ENCODE assay signal across 20 cellular contexts in genomic region chr18:21255211-21255610, GRCh38. TPM values are rescaled to one million over a fixed set of nuclear protein-coding genes. Genes with fewer than 3 reads are reported as not detected.
DNase-seq lines count a peak whose midpoint lies in the region; ATAC-seq and TF ChIP-seq lines count a peak whose summit lies in the region.
"Had no signal": no experiment of that assay in that cellular context is flagged by ENCODE, and none has a peak within 500 bp of the region (broad histone marks: within the 10 kb centered on the region; RNA-seq: fewer than 3 reads in every experiment).

No MANE protein-coding gene starts in this region.

- peak; percentile 26 for DNase-seq in NCI-H69 (lab: John Stamatoyannopoulos, UW)
- DNase-seq in endodermal cell: no peak
- no peak for DNase-seq in mesothelial cell of epicardium (ENCODE audit: low spot score in 2 of 2, unreplicated experiment in 2 of 2)
- no peak for DNase-seq in CD4-positive, alpha-beta T cell
- DNase-seq in T-cell: no peak
- no peak for DNase-seq in hippocampal formation (lab: John Stamatoyannopoulos, UW)
- no peak for DNase-seq in effector CD8-positive, alpha-beta T cell (lab: John Stamatoyannopoulos, UW)
- DNase-seq: 8988T; C1 segment of cervical spinal cord; Caco-2; CD8-positive, alpha-beta T cell; DMS 273 treated with DMSO at 0.1 percent for 48 hours; DMS79; EL; GDM1; H7; HCEC 1CT had no signal

- H3K27me3 Mint-ChIP-seq in endodermal cell (ENCODE audit: insufficient read depth) (peaks cover 94% of the 10 kb centered on the region), mesothelial cell of epicardium (ENCODE audit: low read depth) (no peaks in the 10 kb centered on the region), T-cell (peaks cover 2 to 9% of the 10 kb centered on the region in 2 donors)
- H3K27me3 Mint-ChIP-seq in CD4-positive, alpha-beta T cell: peaks cover 15% of the 10 kb centered on the region

- CTCF ChIA-PET in CD4-positive, alpha-beta T cell (lab: Charles Lee): no interaction called here
- CTCF ChIA-PET in T-cell (lab: Charles Lee): no interaction called here

- POLR2A ChIA-PET in CD4-positive, alpha-beta T cell (lab: Charles Lee): no interaction called here
- POLR2A ChIA-PET in T-cell (lab: Charles Lee): no interaction called here

- H3K4me3 Mint-ChIP-seq in endodermal cell (no peak overlapping the region), mesothelial cell of epicardium (no peak overlapping the region), T-cell (no peak overlapping the region)
- no peak overlapping the region for H3K4me3 Mint-ChIP-seq in CD4-positive, alpha-beta T cell
- H3K4me3 Mint-ChIP-seq: CD8-positive, alpha-beta T cell had no signal

- H3K36me3 Mint-ChIP-seq in endodermal cell (ENCODE audit: low read depth) (no peaks in the 10 kb centered on the region), mesothelial cell of epicardium (no peaks in the 10 kb centered on the region), T-cell (no peaks in the 10 kb centered on the region)
- H3K36me3 Mint-ChIP-seq in CD4-positive, alpha-beta T cell (ENCODE audit: low read depth): no peaks in the 10 kb centered on the region
- H3K36me3 Mint-ChIP-seq: CD8-positive, alpha-beta T cell had no signal

- H3K4me1 Mint-ChIP-seq in endodermal cell (peaks cover 8% of the 10 kb centered on the region), mesothelial cell of epicardium (peaks cover 27% of the 10 kb centered on the region), T-cell (no peaks in the 10 kb centered on the region)
- no peaks in the 10 kb centered on the region for H3K4me1 Mint-ChIP-seq in CD4-positive, alpha-beta T cell (ENCODE audit: low read depth)

- H3K27ac Mint-ChIP-seq in endodermal cell (no peak overlapping the region), mesothelial cell of epicardium (peak overlapping the region; percentile 14), T-cell (no peak overlapping the region)
- H3K27ac Mint-ChIP-seq in CD4-positive, alpha-beta T cell: no peak overlapping the region
- H3K27ac Mint-ChIP-seq: CD8-positive, alpha-beta T cell had no signal

- no peaks in the 10 kb centered on the region for H3K9me3 ChIP-seq in endodermal cell (ENCODE audit: control insufficient read depth, low read length)
- no peaks in the 10 kb centered on the region for H3K9me3 ChIP-seq in CD4-positive, alpha-beta T cell (ENCODE audit: control insufficient read depth, low read length)
- H3K9me3 ChIP-seq: A549, Caco-2 had no signal

- H3K9ac ChIP-seq in endodermal cell (ENCODE audit: extremely low read depth, low read length, poor library complexity, severe bottlenecking): no peak overlapping the region
- H3K9ac ChIP-seq: GM23248 had no signal

- no peak for TF ChIP-seq CTCF in endodermal cell (conservative IDR thresholded peaks at IDR 0.05)
- TF ChIP-seq CTCF in mesothelial cell of epicardium (IDR thresholded peaks at IDR 0.05; ENCODE audit: unreplicated experiment): no peak
- no peak for TF ChIP-seq CTCF in CD4-positive, alpha-beta T cell (IDR thresholded peaks at IDR 0.05)

- ATAC-seq in CD4-positive, alpha-beta T cell (ENCODE audit: poor library complexity): no peak
- ATAC-seq in T-cell (replicated peaks in 1 of 4): no peak
- ATAC-seq: A549; CD8-positive, alpha-beta T cell; GM12878 had no signal

- H3K9me3 Mint-ChIP-seq in endodermal cell: no peaks in the 10 kb centered on the region
- no peaks in the 10 kb centered on the region for H3K9me3 Mint-ChIP-seq in mesothelial cell of epicardium
- H3K9me3 Mint-ChIP-seq in CD4-positive, alpha-beta T cell: no peaks in the 10 kb centered on the region
- no peaks in the 10 kb centered on the region for H3K9me3 Mint-ChIP-seq in T-cell
- H3K9me3 Mint-ChIP-seq: CD8-positive, alpha-beta T cell had no signal

- H3K4me1 ChIP-seq in endodermal cell (ENCODE audit: control insufficient read depth, insufficient read depth, low read length): no peaks in the 10 kb centered on the region

- intact Hi-C loops in CD4-positive, alpha-beta T cell (cut with DNase I, micrococcal nuclease): no loop called here

- H3K4me3 ChIP-seq in endodermal cell (ENCODE audit: low read length): no peak overlapping the region
- H3K4me3 ChIP-seq: A549, GM12878, GM23248 had no signal

- H3K36me3 ChIP-seq in endodermal cell (ENCODE audit: control insufficient read depth, insufficient read depth, low read length): no peaks in the 10 kb centered on the region

- WGBS in endodermal cell (ENCODE audit: insufficient coverage in 1 of 2, insufficient read length in 1 of 2), 2 experiments: 98% methylated on average over 3 of the region's 3 CpGs; no CpG with 5 or more reads in 1 of the 2 experiments

- H3K27ac ChIP-seq in endodermal cell (ENCODE audit: low read depth, low read length): peak overlapping the region; percentile 36
- no peak overlapping the region for H3K27ac ChIP-seq in CD4-positive, alpha-beta T cell (ENCODE audit: low read depth, low read length)
- H3K27ac ChIP-seq: A549, GM23248 had no signal

- H3K27me3 ChIP-seq in endodermal cell (ENCODE audit: control insufficient read depth, insufficient read depth, low read length, poor library complexity, severe bottlenecking): peaks cover 100% of the 10 kb centered on the region
- H3K27me3 ChIP-seq in CD4-positive, alpha-beta T cell (ENCODE audit: control insufficient read depth, insufficient read depth, low read length): peaks cover 5% of the 10 kb centered on the region

RNA-seq across cellular contexts. Expression of gene GREB1L, which starts 13.2 kb away (rescaled TPM):
- total RNA-seq in endodermal cell (1 to 10 TPM; 3.1 to 3.9 TPM), mesothelial cell of epicardium (23.0 to 25.5 TPM (median 25.3 TPM) in 3 replicates), T-cell (under 1 TPM in 1 of 5 donors, not detected in 4; 0.09 TPM)
- 50.9 TPM for polyA plus RNA-seq in endodermal cell (2013, experiment 1 of 2)
- 54.0 TPM for polyA plus RNA-seq in endodermal cell (2013, experiment 2 of 2)
- total RNA-seq in CD4-positive, alpha-beta T cell: not detected
- total RNA-seq: CD8-positive, alpha-beta T cell had no signal
